ENCODE assay signal across 1 cellular context in the genomic region with DNA sequence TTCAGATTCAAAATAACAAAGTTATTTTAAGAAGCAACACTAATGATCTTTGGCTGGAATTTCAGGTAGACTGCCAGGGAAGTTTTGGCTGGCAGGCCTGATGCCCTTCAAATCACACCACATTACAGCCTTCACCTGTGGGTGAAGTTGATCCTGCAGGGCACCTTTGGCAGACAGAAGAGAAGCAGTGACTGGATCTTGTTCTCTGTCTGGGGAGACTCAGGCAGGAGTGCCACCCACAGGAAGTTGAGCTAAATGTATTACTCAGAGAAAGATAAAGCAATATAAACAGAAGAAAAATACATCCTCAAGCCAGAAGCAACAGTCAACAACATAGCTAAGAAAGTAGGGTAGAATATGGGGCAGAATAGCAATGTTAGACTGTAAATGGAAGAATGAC.
TF ChIP-seq lines count a peak whose summit lies in the region.

No MANE protein-coding gene starts in this region.

TF ChIP-seq in SK-N-SH, 30 proteins besides CTCF, POLR2A, EP300 and RAD21 (continued from another document):
- TF ChIP-seq, protein P1, sequence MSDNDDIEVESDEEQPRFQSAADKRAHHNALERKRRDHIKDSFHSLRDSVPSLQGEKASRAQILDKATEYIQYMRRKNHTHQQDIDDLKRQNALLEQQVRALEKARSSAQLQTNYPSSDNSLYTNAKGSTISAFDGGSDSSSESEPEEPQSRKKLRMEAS (IDR thresholded peaks at IDR 0.05; ENCODE audit: low read depth): no peak
- TF ChIP-seq JUND (IDR thresholded peaks at IDR 0.05) (no peak), TEAD4 (IDR thresholded peaks at IDR 0.05; ENCODE audit: borderline replicate concordance, insufficient read depth) (no peak)
